1 cellular context compared by ENCODE assay signal in genomic region chr5:108381955-108382783, GRCh38.
TF ChIP-seq lines count a peak whose summit lies in the region.

Gene FBXL17, minus strand, starts transcription at chr5:108382098.

TF ChIP-seq in HepG2, 621 proteins besides CTCF, POLR2A, EP300 and RAD21 (continued from another document and continues in another):
- peak; percentile 59; the same call in 1 of the 2 replicates for TF ChIP-seq HIC2 (CRISPR knock-in tag; IDR thresholded peaks at IDR 0.05; ENCODE audit: low read depth)
- peak; percentile 83; the same call in 1 of the 2 replicates for TF ChIP-seq ZNF772 (CRISPR knock-in tag; IDR thresholded peaks at IDR 0.05)
- peak; percentile 65 for TF ChIP-seq CBX1 (IDR thresholded peaks at IDR 0.05; ENCODE audit: low read depth)
- no peak for TF ChIP-seq SRF (IDR thresholded peaks at IDR 0.05; ENCODE audit: low read depth, low read length)
- TF ChIP-seq MED1 (CRISPR knock-in tag; IDR thresholded peaks at IDR 0.05): peak; percentile 74
- no peak; the same call in 1 of the 2 replicates for TF ChIP-seq GATA4 (IDR thresholded peaks at IDR 0.05; ENCODE audit: borderline replicate concordance, low read depth)
- TF ChIP-seq SRSF9 (IDR thresholded peaks at IDR 0.05; ENCODE audit: borderline replicate concordance, insufficient read depth, low read depth, low read length, poor library complexity, severe bottlenecking): no peak
- peak; percentile 92; the same call in 1 of the 2 replicates for TF ChIP-seq ZNF75D (CRISPR knock-in tag; IDR thresholded peaks at IDR 0.05; ENCODE audit: borderline replicate concordance)
- peak; percentile 82; the same call in 1 of the 2 replicates for TF ChIP-seq ZNF235 (CRISPR knock-in tag; IDR thresholded peaks at IDR 0.05; ENCODE audit: borderline replicate concordance)
- no peak for TF ChIP-seq IKZF1 (IDR thresholded peaks at IDR 0.05)
- 0 out of 2 replicates have a peak, but pooled peaks have one; percentile 34 for TF ChIP-seq BRD4 (CRISPR knock-in tag; IDR thresholded peaks at IDR 0.05)
- peak; percentile 95 for TF ChIP-seq ZNF670 (CRISPR knock-in tag; IDR thresholded peaks at IDR 0.05; ENCODE audit: borderline replicate concordance)
- no peak for TF ChIP-seq ARID3A (IDR thresholded peaks at IDR 0.05; ENCODE audit: low read depth, low read length)
- TF ChIP-seq MXD4 (CRISPR knock-in tag; IDR thresholded peaks at IDR 0.05): peak; percentile 85
- TF ChIP-seq TARDBP (CRISPR knock-in tag; IDR thresholded peaks at IDR 0.05): peak; percentile 94
- TF ChIP-seq PRDM15 (CRISPR knock-in tag; IDR thresholded peaks at IDR 0.05): peak; percentile 76
- 0 out of 2 replicates have a peak, but pooled peaks have one; percentile 21 for TF ChIP-seq ZNF619 (CRISPR knock-in tag; IDR thresholded peaks at IDR 0.05)
- peak; percentile 96 for TF ChIP-seq ZNF407 (CRISPR knock-in tag; IDR thresholded peaks at IDR 0.05; ENCODE audit: not compliant biosample characterization)
- TF ChIP-seq MTF1 (CRISPR knock-in tag; IDR thresholded peaks at IDR 0.05): 0 out of 2 replicates have a peak, but pooled peaks have one; percentile 61
- TF ChIP-seq ZNF549 (CRISPR knock-in tag; IDR thresholded peaks at IDR 0.05): no peak
- peak; percentile 92 for TF ChIP-seq ZMYM4 (CRISPR knock-in tag; IDR thresholded peaks at IDR 0.05)
- TF ChIP-seq ZNF326 (CRISPR knock-in tag; IDR thresholded peaks at IDR 0.05; ENCODE audit: borderline replicate concordance): no peak; the same call in 1 of the 2 replicates
- no peak for TF ChIP-seq SAFB2 (CRISPR knock-in tag; IDR thresholded peaks at IDR 0.05; ENCODE audit: borderline replicate concordance, low read depth)
- TF ChIP-seq NBN (conservative IDR thresholded peaks at IDR 0.05): no peak
- no peak; the same call in 1 of the 2 replicates for TF ChIP-seq ZFX (CRISPR knock-in tag; IDR thresholded peaks at IDR 0.05; ENCODE audit: low read depth)
- peak; percentile 39; the same call in 1 of the 2 replicates for TF ChIP-seq HNF4A (CRISPR knock-in tag; IDR thresholded peaks at IDR 0.05)
- peak; percentile 90 for TF ChIP-seq ZNF274 (CRISPR knock-in tag; IDR thresholded peaks at IDR 0.05)
- TF ChIP-seq NFIB (CRISPR knock-in tag; IDR thresholded peaks at IDR 0.05; ENCODE audit: borderline replicate concordance): no peak
- TF ChIP-seq RAD51 (IDR thresholded peaks at IDR 0.05; ENCODE audit: borderline replicate concordance): no peak
- no peak for TF ChIP-seq MAFF (IDR thresholded peaks at IDR 0.05; ENCODE audit: low read depth, low read length)
- TF ChIP-seq FOXJ3 (CRISPR knock-in tag; IDR thresholded peaks at IDR 0.05; ENCODE audit: borderline replicate concordance): peak; percentile 63; the same call in 1 of the 2 replicates
- peak; percentile 89; the same call in 1 of the 2 replicates for TF ChIP-seq IRX3 (CRISPR knock-in tag; IDR thresholded peaks at IDR 0.05; ENCODE audit: borderline replicate concordance, low read depth)
- TF ChIP-seq CERS6 (CRISPR knock-in tag; IDR thresholded peaks at IDR 0.05): 0 out of 2 replicates have a peak, but pooled peaks have one; percentile 53
- no peak; the same call in 1 of the 2 replicates for TF ChIP-seq NRL (CRISPR knock-in tag; IDR thresholded peaks at IDR 0.05; ENCODE audit: borderline replicate concordance)
- TF ChIP-seq MAX (IDR thresholded peaks at IDR 0.05): peak; percentile 97
- TF ChIP-seq ZNF878 (CRISPR knock-in tag; IDR thresholded peaks at IDR 0.05): peak; percentile 93
- 0 out of 2 replicates have a peak, but pooled peaks have one; percentile 3 for TF ChIP-seq AHR (CRISPR knock-in tag; IDR thresholded peaks at IDR 0.05)
- TF ChIP-seq HBP1 (CRISPR knock-in tag; IDR thresholded peaks at IDR 0.05; ENCODE audit: low read depth): no peak; the same call in none of the 2 replicates
- TF ChIP-seq MIER3 (CRISPR knock-in tag; IDR thresholded peaks at IDR 0.05; ENCODE audit: borderline replicate concordance): peak; percentile 86; the same call in 1 of the 2 replicates
- TF ChIP-seq ZNF33A (CRISPR knock-in tag; IDR thresholded peaks at IDR 0.05; ENCODE audit: borderline replicate concordance): no peak
- TF ChIP-seq KDM3A (CRISPR knock-in tag; IDR thresholded peaks at IDR 0.05; ENCODE audit: low read depth): no peak
- peak; percentile 89; the same call in 1 of the 2 replicates for TF ChIP-seq ZNF558 (CRISPR knock-in tag; IDR thresholded peaks at IDR 0.05; ENCODE audit: borderline replicate concordance)
